Comparison of ENCODE assay signal across 8 cellular contexts in the genomic region with DNA sequence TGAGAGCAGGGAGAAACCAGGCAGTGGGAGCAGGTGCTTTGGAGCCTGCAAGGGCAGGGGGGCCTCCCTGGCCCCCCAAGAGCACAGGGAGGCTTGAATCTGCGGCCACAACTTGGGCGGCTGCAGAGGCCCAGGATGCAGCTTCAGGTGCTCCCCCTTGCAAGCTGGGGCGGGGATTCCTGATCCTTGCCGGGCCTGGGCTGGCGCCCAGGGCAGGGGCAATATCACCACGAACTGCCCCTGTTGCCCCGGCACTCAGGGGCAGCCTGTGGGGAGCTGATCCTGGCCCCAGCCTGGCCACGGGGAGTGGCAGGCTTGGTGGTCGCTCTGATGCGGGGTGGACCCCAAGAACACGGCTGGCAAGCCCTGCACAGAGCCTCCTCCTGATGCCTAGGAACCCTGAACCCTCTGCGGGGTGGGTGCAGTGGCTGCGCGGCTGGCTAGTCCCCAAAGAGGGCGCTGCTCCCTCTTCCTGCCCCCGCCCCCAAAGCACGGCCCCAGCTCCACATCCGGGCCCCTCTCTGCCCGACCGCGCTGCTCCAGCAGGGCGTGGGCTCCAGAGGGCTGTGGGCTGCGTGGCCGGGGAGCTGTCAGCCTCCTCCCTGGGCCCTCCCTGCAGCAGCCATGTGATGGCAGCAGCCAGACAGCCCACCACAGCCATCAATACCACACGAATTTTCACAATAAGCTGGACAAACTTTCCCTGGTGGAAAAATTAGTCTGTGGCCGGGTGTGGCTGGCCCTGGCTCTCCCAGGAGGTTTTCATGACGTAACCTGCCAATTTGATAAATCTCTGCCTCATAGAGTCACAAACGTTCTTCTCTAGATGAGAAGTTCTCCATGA. TPM values are rescaled to one million over a fixed set of nuclear protein-coding genes. Genes with fewer than 3 reads are reported as not detected.
DNase-seq lines count a peak whose midpoint lies in the region; ATAC-seq and TF ChIP-seq lines count a peak whose summit lies in the region.

No MANE protein-coding gene starts in this region.

- peak overlapping the region; percentile 67 for H2AFZ ChIP-seq in neuron (ENCODE audit: low read depth, low read length)

- TF ChIP-seq POLR2A in GM19193 (IDR thresholded peaks at IDR 0.05; ENCODE audit: extremely low read depth, insufficient read depth, insufficient read length), result peak; percentile 38

- DNase-seq in RWPE2 (ENCODE audit: low spot score) (no peak), NCI-H2029 treated with DMSO at 0.1 percent for 48 hours (lab: John Stamatoyannopoulos, UW) (no peak), NCI-H1436 treated with DMSO at 0.1 percent for 48 hours (lab: John Stamatoyannopoulos, UW) (no peak), SK-N-DZ (ENCODE audit: low spot score) (no peak)
- peak; percentile 52 for DNase-seq in activated naive CD4-positive, alpha-beta T cell treated with Interleukin-2 at 50 U/mL for 16 hours

- H3K27me3 ChIP-seq in RWPE2 (ENCODE audit: insufficient read depth, poor library complexity, severe bottlenecking), result no peaks in the 10 kb centered on the region
- H3K27me3 ChIP-seq in neuron (ENCODE audit: insufficient read depth, low read length), result peaks cover 9% of the 10 kb centered on the region

- H3K4me1 ChIP-seq in RWPE2 (ENCODE audit: insufficient read depth, poor library complexity, severe bottlenecking) (no peaks in the 10 kb centered on the region), neuron (ENCODE audit: insufficient read depth, low read length) (no peaks in the 10 kb centered on the region)

- no peak for TF ChIP-seq CTCF in RWPE2 (IDR thresholded peaks at IDR 0.05; ENCODE audit: poor library complexity, severe bottlenecking)

- H3K27ac ChIP-seq in RWPE2 (ENCODE audit: poor library complexity, severe bottlenecking), result no peak overlapping the region

- H3K4me3 ChIP-seq in RWPE2 (ENCODE audit: severe bottlenecking), result no peak overlapping the region
- no peak overlapping the region for H3K4me3 ChIP-seq in neuron (ENCODE audit: low read length)

- H3K9me3 ChIP-seq in RWPE2 (ENCODE audit: severe bottlenecking) (no peaks in the 10 kb centered on the region), neuron (ENCODE audit: low read length) (no peaks in the 10 kb centered on the region)

- ATAC-seq in RWPE2 (ENCODE audit: low read depth), result 0 out of 3 replicates have a peak, but pooled peaks have one; percentile 12
- no peak for ATAC-seq in GM19395 (IDR thresholded peaks at IDR 0.05; ENCODE audit: unreplicated experiment)

- no peaks in the 10 kb centered on the region for H3K36me3 ChIP-seq in RWPE2 (ENCODE audit: low read depth)
- no peaks in the 10 kb centered on the region for H3K36me3 ChIP-seq in neuron (ENCODE audit: insufficient read depth, low read length)

RNA-seq across cellular contexts. Expression of gene TNFSF9, which starts 21.0 kb away (rescaled TPM):
- 0.08 and 0.29 TPM in 2 replicates for polyA plus RNA-seq in SK-N-DZ (2014; cell fraction: cytosol; rRNA removed)
- not detected in 2 replicates for polyA plus RNA-seq in SK-N-DZ (2014; cell fraction: nucleus; rRNA removed)

RNA-seq across cellular contexts. Expression of gene CD70, which starts 39.1 kb away (rescaled TPM):
- not detected in 2 replicates for polyA plus RNA-seq in SK-N-DZ (2014; cell fraction: cytosol; rRNA removed)
- polyA plus RNA-seq in SK-N-DZ (2014; cell fraction: nucleus; rRNA removed), result not detected in 2 replicates

RNA-seq across cellular contexts. Expression of gene TUBB4A, which starts 49.7 kb away (rescaled TPM):
- 8.0 and 9.6 TPM in 2 replicates for polyA plus RNA-seq in SK-N-DZ (2014; cell fraction: cytosol; rRNA removed)
- polyA plus RNA-seq in SK-N-DZ (2014; cell fraction: nucleus; rRNA removed), result 2.2 and 3.8 TPM in 2 replicates
